Comparison of ENCODE assay signal across 24 cellular contexts in the genomic region with DNA sequence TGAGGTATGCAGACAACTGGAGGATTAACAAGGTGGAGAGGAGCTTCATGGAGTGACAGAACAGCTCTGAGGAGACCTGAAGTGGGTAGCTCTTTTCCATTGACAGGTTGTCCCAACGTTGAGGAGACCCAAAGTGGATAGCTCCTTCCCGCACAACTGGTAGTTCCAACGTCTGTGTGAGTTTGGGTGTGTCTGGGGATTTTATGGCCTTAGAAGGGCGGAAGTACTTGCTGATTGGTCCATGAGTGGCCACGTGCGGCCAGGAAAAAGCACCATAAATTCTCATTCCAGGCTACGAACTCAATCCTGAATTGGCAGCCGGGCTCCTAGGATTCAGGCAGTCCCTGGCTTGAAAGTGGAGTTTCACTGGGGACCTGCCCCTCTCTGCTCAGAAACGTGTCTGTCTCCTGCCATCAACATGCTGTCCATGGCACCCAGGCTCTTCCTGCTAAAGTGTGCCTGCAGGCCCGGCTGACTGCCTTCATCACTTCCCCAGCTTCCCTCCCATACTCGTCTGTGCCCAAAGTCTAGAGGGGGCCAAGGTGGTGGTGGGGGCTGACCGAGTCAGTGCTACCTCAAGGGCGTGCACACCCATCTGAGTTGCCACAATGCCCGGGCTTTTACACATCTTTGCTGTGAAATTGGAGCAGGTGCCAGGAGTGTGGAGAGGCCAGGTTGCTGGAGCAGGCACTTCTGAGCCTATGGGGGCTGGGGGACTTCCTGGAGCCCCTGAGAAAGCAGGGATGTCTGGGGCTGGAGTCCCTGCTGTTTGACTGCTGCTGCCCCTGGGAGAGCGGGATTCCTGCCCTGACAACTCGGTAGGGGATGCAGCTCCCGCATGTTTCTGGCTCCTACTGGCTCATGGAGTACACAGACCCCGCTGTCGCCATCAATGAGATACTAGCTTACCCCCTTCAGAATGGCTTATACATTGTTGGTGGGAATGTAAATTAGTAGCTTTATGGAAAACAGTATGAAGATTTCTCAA.
"Had no signal": no experiment of that assay in that cellular context is flagged by ENCODE, and none has a peak within 500 bp of the region (broad histone marks: within the 10 kb centered on the region; RNA-seq: fewer than 3 reads in every experiment).

No MANE protein-coding gene starts in this region.

- DNase-seq: activated CD4-positive, alpha-beta T cell treated with anti-CD3 and anti-CD28 coated beads for 48 hours; activated CD4-positive, alpha-beta T cell treated with anti-CD3 and anti-CD28 coated beads, Interleukin-2, amount 50 U/mL, for 48 hours; activated CD4-positive, CD25-positive, alpha-beta regulatory T cell treated with anti-CD3 and anti-CD28 coated beads, Interleukin-2, amount 50 U/mL, for 72 hours; activated CD8-positive, alpha-beta memory T cell treated with anti-CD3 and anti-CD28 coated beads, Interleukin-2, amount 10 ng/mL, durations not matched to agents 7 days and 5 days; activated effector memory CD4-positive, alpha-beta T cell treated with anti-CD3 and anti-CD28 coated beads, Interleukin-2, amount 50 U/mL, for 16 hours; activated naive CD4-positive, alpha-beta T cell treated with anti-CD3 and anti-CD28 coated beads for 36 hours; activated T-cell treated with anti-CD3 and anti-CD28 coated beads, Interleukin-2, amount 50 U/mL, for 4 hours; amygdala; MG63; MV-4-11; NCI-H1092 treated with DMSO at 0.1 percent for 48 hours; NCI-H1417 treated with DMSO at 0.1 percent for 48 hours; NCI-H1694; NCI-H2029; NCI-H2107; NCI-H2171 treated with DMSO at 0.1 percent for 48 hours; NCI-H510A treated with DMSO at 0.1 percent for 48 hours; PC-3; SHP77 treated with DMSO at 0.1 percent for 48 hours; T-helper 17 cell; T-helper 9 cell had no signal

- H3K9me3 ChIP-seq: MG63 had no signal

- H3K4me3 ChIP-seq: MG63 had no signal

- ATAC-seq: activated CD8-positive, alpha-beta memory T cell treated with anti-CD3 and anti-CD28 coated beads, Interleukin-2, amount 10 ng/mL, durations not matched to agents 7 days and 5 days; activated T-cell treated with anti-CD3 and anti-CD28 coated beads, Interleukin-2, amount 50 U/mL, for 4 hours; PC-3; T-helper 17 cell; WTC11 had no signal

- H3K36me3 ChIP-seq: MG63 had no signal

- FAIRE-seq: astrocyte, RCC 7860 had no signal

- H3K27me3 ChIP-seq: MG63 had no signal
